23 cellular contexts compared by ENCODE assay signal in genomic region chr2:190999949-191000665, GRCh38. TPM values are rescaled to one million over a fixed set of nuclear protein-coding genes. Genes with fewer than 3 reads are reported as not detected.
A peak's percentile ranks its signal among the peaks of the same experiment; 100 is the strongest.
DNase-seq lines count a peak whose midpoint lies in the region; ATAC-seq, FAIRE-seq and TF ChIP-seq lines count a peak whose summit lies in the region.
"Had no signal": no experiment of that assay in that cellular context is flagged by ENCODE, and none has a peak within 500 bp of the region (broad histone marks: within the 10 kb centered on the region; RNA-seq: fewer than 3 reads in every experiment).

No MANE protein-coding gene starts in this region.

- no peaks in the 10 kb centered on the region for H3K27me3 Mint-ChIP-seq in T-helper 2 cell treated with Interferon-gamma antibody and Interleukin-4, amounts not matched to agents 5 μg/mL and 100 μg/mL, for 36 hours (ENCODE audit: low read depth)
- H3K27me3 Mint-ChIP-seq in activated T-helper 2 cell treated with anti-CD3 and anti-CD28 coated beads, Interferon-gamma antibody, Interleukin-2, Interleukin-4, amounts not matched to agents 10 μg/mL and 5 μg/mL and 100 μg/mL, durations not matched to agents 14 hours and 24 hours and 36 hours (ENCODE audit: low read depth): no peaks in the 10 kb centered on the region
- H3K27me3 Mint-ChIP-seq: progenitor cell of endocrine pancreas; stimulated activated naive CD8-positive, alpha-beta T cell treated with anti-CD3 and anti-CD28 coated beads, Interleukin-15, Interleukin-2, amounts not matched to agents 100 ng/mL and 50 ng/mL, for 24 hours had no signal

- dilution Hi-C loops in keratinocyte (cut with MboI; ENCODE audit: extremely low pct_ligation_motif_present, low sequenced_read_pairs): no loop called here

- H4K20me1 ChIP-seq in keratinocyte (ENCODE audit: control insufficient read depth, extremely low read depth, insufficient read depth, low read length): no peaks in the 10 kb centered on the region

- no peak for ATAC-seq in GM21526 (IDR thresholded peaks at IDR 0.05; ENCODE audit: low FRiP score, unreplicated experiment)
- ATAC-seq: gastroesophageal sphincter had no signal

- H3K4me3 Mint-ChIP-seq in T-helper 2 cell treated with Interferon-gamma antibody and Interleukin-4, amounts not matched to agents 5 μg/mL and 100 μg/mL, for 36 hours: no peak overlapping the region
- no peak overlapping the region for H3K4me3 Mint-ChIP-seq in activated T-helper 2 cell treated with anti-CD3 and anti-CD28 coated beads, Interferon-gamma antibody, Interleukin-2, Interleukin-4, amounts not matched to agents 10 μg/mL and 5 μg/mL and 100 μg/mL, durations not matched to agents 14 hours and 24 hours and 36 hours (ENCODE audit: low read depth)
- H3K4me3 Mint-ChIP-seq: neural crest cell; stimulated activated naive CD8-positive, alpha-beta T cell treated with anti-CD3 and anti-CD28 coated beads, Interleukin-15, Interleukin-2, amounts not matched to agents 100 ng/mL and 50 ng/mL, for 24 hours had no signal

- H3K27me3 ChIP-seq in keratinocyte (ENCODE audit: control insufficient read depth, extremely low read depth, insufficient read depth, low read length): no peaks in the 10 kb centered on the region
- H3K27me3 ChIP-seq: BE2C, gastroesophageal sphincter, MG63, upper lobe of left lung had no signal

- peaks cover 36 to 60% of the 10 kb centered on the region in 2 experiments for H3K36me3 ChIP-seq in keratinocyte (ENCODE audit: control insufficient read depth in 2 of 2, extremely low read depth in 1 of 2, insufficient read depth in 2 of 2, low read length in 2 of 2)

- TF ChIP-seq CTCF in keratinocyte (optimal IDR thresholded peaks at IDR 0.05 in 1 of 3, IDR thresholded peaks at IDR 0.05 in 1 of 3, conservative IDR thresholded peaks at IDR 0.05 in 1 of 3; ENCODE audit: extremely low read depth in 1 of 3, insufficient read depth in 2 of 3, low read length in 3 of 3): no peak

- no peak overlapping the region for H3K9ac ChIP-seq in keratinocyte (ENCODE audit: control insufficient read depth, extremely low read depth, insufficient read depth, low read length)

- H3K4me2 ChIP-seq in keratinocyte (ENCODE audit: control insufficient read depth, extremely low read depth, insufficient read depth, low read depth, low read length): no peak overlapping the region

- no peak for DNase-seq in T-helper 2 cell treated with Interferon-gamma antibody and Interleukin-4, amounts not matched to agents 5 μg/mL and 100 μg/mL, for 36 hours (ENCODE audit: low spot score)
- DNase-seq in T-helper 2 cell (no peak), GM12891 (ENCODE audit: insufficient read length, low spot score) (no peak), keratinocyte (ENCODE audit: low read depth, low spot score) (no peak), MV-4-11 (lab: John Stamatoyannopoulos, UW) (no peak), KBM-7 (no peak)
- no peak for DNase-seq in activated T-helper 2 cell treated with anti-CD3 and anti-CD28 coated beads, Interferon-gamma antibody, Interleukin-2, Interleukin-4, amounts not matched to agents 10 μg/mL and 5 μg/mL and 100 μg/mL, durations not matched to agents 14 hours and 24 hours and 36 hours (ENCODE audit: low spot score)
- DNase-seq: activated CD4-positive, CD25-positive, alpha-beta regulatory T cell; BE2C; dermis blood vessel endothelial cell; left cardiac atrium; MG63; NCI-H146; SHP77 treated with DMSO at 0.1 percent for 48 hours; upper lobe of left lung had no signal

- peaks cover 18% of the 10 kb centered on the region for H3K4me1 ChIP-seq in keratinocyte (ENCODE audit: control insufficient read depth, extremely low read depth, insufficient read depth, low read length)
- H3K4me1 ChIP-seq: BE2C, upper lobe of left lung had no signal

- no peaks in the 10 kb centered on the region for H3K9me3 ChIP-seq in keratinocyte (ENCODE audit: control insufficient read depth, low read depth, low read length)
- H3K9me3 ChIP-seq: BE2C, gastroesophageal sphincter, MG63, upper lobe of left lung had no signal

- peak overlapping the region; percentile 33 for H3K27ac Mint-ChIP-seq in T-helper 2 cell treated with Interferon-gamma antibody and Interleukin-4, amounts not matched to agents 5 μg/mL and 100 μg/mL, for 36 hours
- H3K27ac Mint-ChIP-seq in activated T-helper 2 cell treated with anti-CD3 and anti-CD28 coated beads, Interferon-gamma antibody, Interleukin-2, Interleukin-4, amounts not matched to agents 10 μg/mL and 5 μg/mL and 100 μg/mL, durations not matched to agents 14 hours and 24 hours and 36 hours: peak overlapping the region; percentile 37

- in situ Hi-C loops in KBM-7 (cut with MboI; ENCODE audit: low pct_unique_long_range_greater_than_20kb, low sequenced_read_pairs): no loop called here

- peaks cover 97% of the 10 kb centered on the region for H3K36me3 Mint-ChIP-seq in T-helper 2 cell treated with Interferon-gamma antibody and Interleukin-4, amounts not matched to agents 5 μg/mL and 100 μg/mL, for 36 hours (ENCODE audit: low read depth)
- peaks cover 97% of the 10 kb centered on the region for H3K36me3 Mint-ChIP-seq in activated T-helper 2 cell treated with anti-CD3 and anti-CD28 coated beads, Interferon-gamma antibody, Interleukin-2, Interleukin-4, amounts not matched to agents 10 μg/mL and 5 μg/mL and 100 μg/mL, durations not matched to agents 14 hours and 24 hours and 36 hours (ENCODE audit: low read depth)

- no peaks in the 10 kb centered on the region for H3K79me2 ChIP-seq in keratinocyte (ENCODE audit: control insufficient read depth, insufficient read depth, low read length)

- no peak overlapping the region for H3K4me3 ChIP-seq in keratinocyte (ENCODE audit: control insufficient read depth in 2 of 3, extremely low read depth in 1 of 3, insufficient read depth in 2 of 3, low read depth in 1 of 3, low read length in 3 of 3)
- H3K4me3 ChIP-seq: gastroesophageal sphincter, MG63, upper lobe of left lung had no signal

- peak; percentile 48 for TF ChIP-seq POLR2A in GM12891 (IDR thresholded peaks at IDR 0.05; ENCODE audit: low read depth, low read length)

- peak overlapping the region; percentile 63 for H3K27ac ChIP-seq in keratinocyte (ENCODE audit: control insufficient read depth, insufficient read depth, low read length)
- H3K27ac ChIP-seq: 22Rv1, gastroesophageal sphincter had no signal

- H2AFZ ChIP-seq in keratinocyte (ENCODE audit: control insufficient read depth, low read length): no peak overlapping the region

- intact Hi-C loops in activated T-helper 2 cell treated with anti-CD3 and anti-CD28 coated beads, Interferon-gamma antibody, Interleukin-2, Interleukin-4, amounts not matched to agents 10 μg/mL and 5 μg/mL and 100 μg/mL, durations not matched to agents 14 hours and 24 hours and 36 hours (cut with micrococcal nuclease): no loop called here

- FAIRE-seq in GM12891 (lab: Jason Lieb, UNC) (no peak), keratinocyte (lab: Jason Lieb, UNC) (no peak)
- FAIRE-seq: D721Med, H54 had no signal

- peaks cover 18% of the 10 kb centered on the region for H3K9me3 Mint-ChIP-seq in T-helper 2 cell treated with Interferon-gamma antibody and Interleukin-4, amounts not matched to agents 5 μg/mL and 100 μg/mL, for 36 hours
- H3K9me3 Mint-ChIP-seq in activated T-helper 2 cell treated with anti-CD3 and anti-CD28 coated beads, Interferon-gamma antibody, Interleukin-2, Interleukin-4, amounts not matched to agents 10 μg/mL and 5 μg/mL and 100 μg/mL, durations not matched to agents 14 hours and 24 hours and 36 hours: peaks cover 22% of the 10 kb centered on the region
- H3K9me3 Mint-ChIP-seq: neural crest cell had no signal

- peaks cover 56% of the 10 kb centered on the region for H3K4me1 Mint-ChIP-seq in T-helper 2 cell treated with Interferon-gamma antibody and Interleukin-4, amounts not matched to agents 5 μg/mL and 100 μg/mL, for 36 hours (ENCODE audit: low read depth)
- peaks cover 74% of the 10 kb centered on the region for H3K4me1 Mint-ChIP-seq in activated T-helper 2 cell treated with anti-CD3 and anti-CD28 coated beads, Interferon-gamma antibody, Interleukin-2, Interleukin-4, amounts not matched to agents 10 μg/mL and 5 μg/mL and 100 μg/mL, durations not matched to agents 14 hours and 24 hours and 36 hours (ENCODE audit: low read depth)
- H3K4me1 Mint-ChIP-seq: neural crest cell had no signal

- no peaks in the 10 kb centered on the region for H3K9me1 ChIP-seq in keratinocyte (ENCODE audit: control insufficient read depth, extremely low read depth, insufficient read depth, low read length)

TF ChIP-seq in GM12891, 5 proteins besides CTCF, POLR2A, EP300 and RAD21:
- TF ChIP-seq POLR2AphosphoS5 (IDR thresholded peaks at IDR 0.05; ENCODE audit: low read depth, low read length) (peak; percentile 75), TAF1 (IDR thresholded peaks at IDR 0.05; ENCODE audit: low read depth, low read length) (no peak)

RNA-seq across cellular contexts. Expression of gene STAT1, which starts 13.9 kb away (rescaled TPM):
- 320 TPM for polyA plus RNA-seq in GM12891 (2012; ENCODE audit: low read depth, missing spikeins)
- total RNA-seq in activated T-helper 2 cell treated with anti-CD3 and anti-CD28 coated beads, Interferon-gamma antibody, Interleukin-2, Interleukin-4, amounts not matched to agents 10 μg/mL and 5 μg/mL and 100 μg/mL, durations not matched to agents 14 hours and 24 hours and 36 hours: 135 and 139 TPM in 2 replicates
- 141 to 181 TPM (median 144 TPM) in 3 replicates for polyA plus RNA-seq in keratinocyte
- 23.6 TPM for polyA plus RNA-seq in keratinocyte (2011; ENCODE audit: low read depth)
- 109 and 160 TPM in 2 replicates for polyA plus RNA-seq in keratinocyte (2011; cell fraction: cytosol; rRNA removed)
- polyA plus RNA-seq in keratinocyte (2011; cell fraction: nucleus; rRNA removed): 155 and 179 TPM in 2 replicates
- 24.3 and 133 TPM in 2 replicates for polyA plus RNA-seq in keratinocyte (2012; ENCODE audit: low replicate concordance)
- 91.9 to 257 TPM (median 179 TPM) in 3 replicates for polyA minus RNA-seq in keratinocyte
- 143 TPM for polyA minus RNA-seq in keratinocyte (2011; cell fraction: cytosol; rRNA and poly(A)+ RNA removed)
- polyA minus RNA-seq in keratinocyte (2011; cell fraction: nucleus; rRNA and poly(A)+ RNA removed): 132 and 199 TPM in 2 replicates
